In the genomic region with DNA sequence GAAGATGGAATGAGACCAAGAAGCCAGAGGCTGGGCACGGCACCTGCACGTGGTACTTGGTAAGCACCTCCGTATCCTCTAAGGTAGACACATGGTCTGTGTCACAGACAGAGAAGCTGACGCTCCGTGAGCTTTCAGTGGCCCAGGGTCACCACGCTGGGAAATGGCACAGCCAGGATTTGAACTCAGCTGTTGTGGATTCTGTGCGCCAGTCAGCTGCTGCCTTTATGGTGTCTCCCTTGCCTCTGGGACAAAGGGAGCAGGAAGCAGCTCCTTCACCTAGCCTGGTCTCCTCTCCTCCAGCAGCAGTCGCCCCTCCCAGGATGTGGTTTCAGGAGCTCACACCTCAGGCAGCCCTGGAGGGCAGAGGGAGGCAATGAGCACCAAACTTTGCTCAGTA, we compare ENCODE assay signal across 18 cellular contexts.
DNase-seq lines count a peak whose midpoint lies in the region; ATAC-seq, FAIRE-seq and TF ChIP-seq lines count a peak whose summit lies in the region.
"Had no signal": no experiment of that assay in that cellular context is flagged by ENCODE, and none has a peak within 500 bp of the region (broad histone marks: within the 10 kb centered on the region; RNA-seq: fewer than 3 reads in every experiment).

No MANE protein-coding gene starts in this region.

- DNase-seq in natural killer cell (peak; percentile 0), M059J (ENCODE audit: low read depth) (peak; percentile 28), colonic mucosa (peak; percentile 6), SJCRH30 (no peak), GM19239 (ENCODE audit: insufficient read length, low spot score) (no peak), HK-2 (ENCODE audit: unreplicated experiment) (no peak)
- DNase-seq in natural killer cell treated with Interleukin-12 subunit alpha and Interleukin-12 subunit beta and Interleukin-15 and Interleukin-18, amount 100 ng/mL, for 72 hours (ENCODE audit: low spot score) = no peak
- DNase-seq in stimulated activated naive CD8-positive, alpha-beta T cell treated with anti-CD3 and anti-CD28 coated beads, Interleukin-15, Interleukin-2, amounts not matched to agents 100 U/mL and 50 U/mL, for 24 hours = no peak
- DNase-seq: activated T-cell treated with anti-CD3 and anti-CD28 coated beads, Interleukin-2, amount 50 U/mL, for 1 hour; HCEC 1CT; MG63; NCI-H1694 treated with DMSO at 0.1 percent for 48 hours; pancreas; SHP77; stimulated activated CD4-positive, alpha-beta T cell treated with anti-CD3 and anti-CD28 coated beads, Interleukin-4, amount 100 ng/mL, for 24 hours; testis had no signal

- no peak for ATAC-seq in natural killer cell
- no peak for ATAC-seq in natural killer cell treated with Interleukin-12 subunit alpha and Interleukin-12 subunit beta and Interleukin-15 and Interleukin-18, amount 100 ng/mL, for 72 hours
- ATAC-seq in stimulated activated naive CD8-positive, alpha-beta T cell treated with anti-CD3 and anti-CD28 coated beads, Interleukin-15, Interleukin-2, amounts not matched to agents 100 U/mL and 50 U/mL, for 24 hours = no peak

- H3K9me3 Mint-ChIP-seq in natural killer cell = no peaks in the 10 kb centered on the region
- no peaks in the 10 kb centered on the region for H3K9me3 Mint-ChIP-seq in natural killer cell treated with Interleukin-12 subunit alpha and Interleukin-12 subunit beta and Interleukin-15 and Interleukin-18, amount 100 ng/mL, for 72 hours
- H3K9me3 Mint-ChIP-seq: T-helper 1 cell treated with Interleukin-12 subunit alpha and Interleukin-12 subunit beta and Interleukin-4 antibody, amounts not matched to agents 30 μg/mL and 1 μg/mL, for 36 hours had no signal

- intact Hi-C loops in natural killer cell (cut with micrococcal nuclease) = no loop called here
- intact Hi-C loops in colonic mucosa (cut with DNase I) = no loop called here

- FAIRE-seq in GM19239 (lab: Jason Lieb, UNC) = no peak
- FAIRE-seq: pancreas had no signal

- H3K36me3 Mint-ChIP-seq in natural killer cell = no peaks in the 10 kb centered on the region
- no peaks in the 10 kb centered on the region for H3K36me3 Mint-ChIP-seq in natural killer cell treated with Interleukin-12 subunit alpha and Interleukin-12 subunit beta and Interleukin-15 and Interleukin-18, amount 100 ng/mL, for 72 hours

- peaks cover 12 to 18% of the 10 kb centered on the region in 2 donors for H3K27me3 Mint-ChIP-seq in natural killer cell (ENCODE audit: low read depth in 2 of 2)
- peaks cover 21 to 26% of the 10 kb centered on the region in 2 donors for H3K27me3 Mint-ChIP-seq in natural killer cell treated with Interleukin-12 subunit alpha and Interleukin-12 subunit beta and Interleukin-15 and Interleukin-18, amount 100 ng/mL, for 72 hours

- H3K27ac Mint-ChIP-seq in natural killer cell = no peak overlapping the region
- no peak overlapping the region for H3K27ac Mint-ChIP-seq in natural killer cell treated with Interleukin-12 subunit alpha and Interleukin-12 subunit beta and Interleukin-15 and Interleukin-18, amount 100 ng/mL, for 72 hours

- no peak overlapping the region for H3K4me3 Mint-ChIP-seq in natural killer cell
- no peak overlapping the region for H3K4me3 Mint-ChIP-seq in natural killer cell treated with Interleukin-12 subunit alpha and Interleukin-12 subunit beta and Interleukin-15 and Interleukin-18, amount 100 ng/mL, for 72 hours
- H3K4me3 Mint-ChIP-seq: T-helper 1 cell treated with Interleukin-12 subunit alpha and Interleukin-12 subunit beta and Interleukin-4 antibody, amounts not matched to agents 30 μg/mL and 1 μg/mL, for 36 hours had no signal

- H3K9ac ChIP-seq in colonic mucosa (ENCODE audit: low read depth in 2 of 2, low read length in 2 of 2) = no peak overlapping the region

- H3K4me1 Mint-ChIP-seq in natural killer cell = peaks cover 18% of the 10 kb centered on the region in 2 donors
- H3K4me1 Mint-ChIP-seq in natural killer cell treated with Interleukin-12 subunit alpha and Interleukin-12 subunit beta and Interleukin-15 and Interleukin-18, amount 100 ng/mL, for 72 hours (ENCODE audit: low read depth in 2 of 2) = peaks cover 9 to 18% of the 10 kb centered on the region in 2 donors

- TF ChIP-seq CTCF in natural killer cell (IDR thresholded peaks at IDR 0.05) = no peak
- TF ChIP-seq CTCF in colonic mucosa (IDR thresholded peaks at IDR 0.05) = no peak

- H3K4me1 ChIP-seq in colonic mucosa (no peaks in the 10 kb centered on the region), SJCRH30 (no peaks in the 10 kb centered on the region; the same call in 1 of the 2 replicates)
- H3K4me1 ChIP-seq: breast epithelium, pancreas had no signal

- no peaks in the 10 kb centered on the region for H3K9me3 ChIP-seq in colonic mucosa
- no peaks in the 10 kb centered on the region for H3K9me3 ChIP-seq in SJCRH30 (replicated peaks)
- H3K9me3 ChIP-seq: breast epithelium, MG63, pancreas, testis had no signal

- H3K27ac ChIP-seq in colonic mucosa = no peak overlapping the region
- no peak overlapping the region for H3K27ac ChIP-seq in SJCRH30
- H3K27ac ChIP-seq: breast epithelium, pancreas, testis had no signal

- H3K36me3 ChIP-seq in colonic mucosa (no peaks in the 10 kb centered on the region), SJCRH30 (no peaks in the 10 kb centered on the region)
- H3K36me3 ChIP-seq: breast epithelium, MG63, pancreas had no signal

- H3K4me3 ChIP-seq in colonic mucosa (no peak overlapping the region), SJCRH30 (no peak overlapping the region)
- H3K4me3 ChIP-seq: breast epithelium, MG63, pancreas, testis had no signal

- H3K27me3 ChIP-seq in colonic mucosa (no peaks in the 10 kb centered on the region), SJCRH30 (no peaks in the 10 kb centered on the region)
- H3K27me3 ChIP-seq: breast epithelium, MG63, pancreas, testis had no signal

Comparison
In these comparisons a context has a peak if more than half of its experiments do, and no peak if none do; other contexts are left out.
1. DNase-seq: peak in natural killer cell (single experiment), M059J (single experiment) and colonic mucosa (single experiment); none in natural killer cell treated with Interleukin-12 subunit alpha and Interleukin-12 subunit beta and Interleukin-15 and Interleukin-18, amount 100 ng/mL, for 72 hours (single experiment), SJCRH30 (0 of 2), stimulated activated naive CD8-positive, alpha-beta T cell treated with anti-CD3 and anti-CD28 coated beads, Interleukin-15, Interleukin-2, amounts not matched to agents 100 U/mL and 50 U/mL, for 24 hours (single experiment), GM19239 (single experiment) and HK-2 (single experiment).